In the genomic region with DNA sequence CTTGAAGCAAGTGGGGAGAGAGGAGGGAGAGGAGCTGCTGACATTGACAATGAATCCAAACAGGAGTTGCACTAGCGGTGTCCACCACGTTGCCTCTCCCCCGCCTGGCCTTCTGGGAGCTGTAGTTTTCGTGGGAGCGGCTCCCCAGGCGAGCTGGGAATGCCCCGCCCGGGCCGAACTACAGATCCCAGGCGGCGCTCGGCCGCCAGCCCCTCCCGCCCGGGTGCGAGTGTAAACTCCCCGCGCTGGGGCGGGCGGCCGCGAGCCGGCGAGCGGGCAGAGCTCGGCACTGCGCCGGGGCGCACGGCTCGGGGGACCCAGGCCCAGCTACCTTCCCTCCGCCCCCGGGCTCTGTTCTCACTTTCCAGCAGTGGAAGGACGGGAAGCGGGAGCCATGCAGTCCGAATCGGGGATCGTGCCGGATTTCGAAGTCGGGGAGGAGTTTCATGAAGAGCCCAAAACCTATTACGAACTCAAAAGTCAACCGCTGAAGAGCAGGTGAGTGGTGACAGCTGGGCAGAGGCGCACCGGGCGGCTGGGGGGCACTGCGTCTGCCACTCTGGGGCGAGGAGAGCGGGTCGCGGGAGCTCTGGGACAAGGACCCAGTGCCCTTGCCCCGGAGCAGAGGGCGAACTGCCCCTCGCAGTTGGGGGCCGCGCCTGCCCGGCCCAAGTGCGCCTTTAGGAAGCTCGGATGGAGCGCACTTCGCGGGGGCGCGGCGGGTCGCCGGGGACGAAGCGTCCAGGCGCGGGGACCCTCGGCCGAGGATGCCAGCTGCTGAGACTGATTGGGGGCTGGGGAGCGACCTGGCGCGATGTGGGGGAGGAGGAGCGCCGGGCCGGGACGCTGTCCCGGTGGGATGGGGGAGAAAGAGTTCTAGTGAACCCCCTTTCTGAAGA, we compare ENCODE assay signal across 8 cellular contexts. TPM values are rescaled to one million over a fixed set of nuclear protein-coding genes. Genes with fewer than 3 reads are reported as not detected.
A peak's percentile ranks its signal among the peaks of the same experiment; 100 is the strongest.
DNase-seq lines count a peak whose midpoint lies in the region; ATAC-seq, FAIRE-seq and TF ChIP-seq lines count a peak whose summit lies in the region.

A gene with protein sequence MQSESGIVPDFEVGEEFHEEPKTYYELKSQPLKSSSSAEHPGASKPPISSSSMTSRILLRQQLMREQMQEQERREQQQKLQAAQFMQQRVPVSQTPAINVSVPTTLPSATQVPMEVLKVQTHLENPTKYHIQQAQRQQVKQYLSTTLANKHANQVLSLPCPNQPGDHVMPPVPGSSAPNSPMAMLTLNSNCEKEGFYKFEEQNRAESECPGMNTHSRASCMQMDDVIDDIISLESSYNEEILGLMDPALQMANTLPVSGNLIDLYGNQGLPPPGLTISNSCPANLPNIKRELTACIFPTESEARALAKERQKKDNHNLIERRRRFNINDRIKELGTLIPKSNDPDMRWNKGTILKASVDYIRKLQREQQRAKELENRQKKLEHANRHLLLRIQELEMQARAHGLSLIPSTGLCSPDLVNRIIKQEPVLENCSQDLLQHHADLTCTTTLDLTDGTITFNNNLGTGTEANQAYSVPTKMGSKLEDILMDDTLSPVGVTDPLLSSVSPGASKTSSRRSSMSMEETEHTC (plus strand): TSS at position 261 of the 899 bp plus-strand sequence. CDS start 134 bp downstream, at position 395.

- H3K4me1 Mint-ChIP-seq in activated T-cell treated with anti-CD3 and anti-CD28 coated beads, Interleukin-2, amount 50 U/mL, for 24 hours (ENCODE audit: low read depth) = peaks cover 7% of the 10 kb centered on the region
- H3K4me1 Mint-ChIP-seq in nephron (peaks cover 35% of the 10 kb centered on the region), type B pancreatic cell (ENCODE audit: unreplicated experiment) (peaks cover 16% of the 10 kb centered on the region)

- no peak for FAIRE-seq in frontal cortex (lab: Jason Lieb, UNC)

- peak within 1 kb of the TSS; percentile 60 for H3K4me3 Mint-ChIP-seq in activated T-cell treated with anti-CD3 and anti-CD28 coated beads, Interleukin-2, amount 50 U/mL, for 24 hours
- H3K4me3 Mint-ChIP-seq in nephron = peak within 1 kb of the TSS; percentile 93 to 94 (median 94)
- peak within 1 kb of the TSS; percentile 91 for H3K4me3 Mint-ChIP-seq in type B pancreatic cell

- no peak within 1 kb of the TSS for H3K27ac Mint-ChIP-seq in activated T-cell treated with anti-CD3 and anti-CD28 coated beads, Interleukin-2, amount 50 U/mL, for 24 hours
- peak within 1 kb of the TSS; percentile 68 to 77 (median 69) for H3K27ac Mint-ChIP-seq in nephron
- H3K27ac Mint-ChIP-seq in type B pancreatic cell = peak within 1 kb of the TSS; percentile 0

- no peaks in the 10 kb centered on the region for H3K36me3 Mint-ChIP-seq in activated T-cell treated with anti-CD3 and anti-CD28 coated beads, Interleukin-2, amount 50 U/mL, for 24 hours (ENCODE audit: low read depth)
- no peaks in the 10 kb centered on the region for H3K36me3 Mint-ChIP-seq in nephron (ENCODE audit: low read depth)
- H3K36me3 Mint-ChIP-seq in type B pancreatic cell = no peaks in the 10 kb centered on the region

- H3K9me3 Mint-ChIP-seq in activated T-cell treated with anti-CD3 and anti-CD28 coated beads, Interleukin-2, amount 50 U/mL, for 24 hours = no peaks in the 10 kb centered on the region
- H3K9me3 Mint-ChIP-seq in nephron (no peaks in the 10 kb centered on the region), type B pancreatic cell (no peaks in the 10 kb centered on the region)

- TF ChIP-seq CTCF in nephron (IDR thresholded peaks at IDR 0.05; ENCODE audit: unreplicated experiment in 3 of 3) (no peak), type B pancreatic cell (conservative IDR thresholded peaks at IDR 0.05) (peak; percentile 16)

- DNase-seq in CMK (ENCODE audit: low read depth) (peak; percentile 26), NCI-H446 treated with DMSO at 0.1 percent for 48 hours (lab: John Stamatoyannopoulos, UW) (peak; percentile 47), frontal cortex (ENCODE audit: low spot score in 2 of 2) (peak; percentile 89), type B pancreatic cell (ENCODE audit: extremely low spot score, unreplicated experiment) (peak; percentile 91)
- peak; percentile 43 for DNase-seq in activated T-cell treated with anti-CD3 and anti-CD28 coated beads, Interleukin-2, amount 50 U/mL, for 24 hours

- ATAC-seq in GM19324 (IDR thresholded peaks at IDR 0.05; ENCODE audit: low FRiP score, unreplicated experiment) (peak; percentile 92), HG03280 (IDR thresholded peaks at IDR 0.05; ENCODE audit: unreplicated experiment) (peak; percentile 95)

- H3K27me3 Mint-ChIP-seq in activated T-cell treated with anti-CD3 and anti-CD28 coated beads, Interleukin-2, amount 50 U/mL, for 24 hours = peaks cover 67% of the 10 kb centered on the region
- peaks cover 37% of the 10 kb centered on the region for H3K27me3 Mint-ChIP-seq in nephron (ENCODE audit: low read depth)
- H3K27me3 Mint-ChIP-seq in type B pancreatic cell = peaks cover 59% of the 10 kb centered on the region

RNA-seq across cellular contexts. Expression of the gene that starts here (rescaled TPM):
- total RNA-seq in frontal cortex = 1.6 TPM
- 3.2 and 8.7 TPM in 2 replicates for total RNA-seq in type B pancreatic cell (ENCODE audit: low replicate concordance)

Comparison
In these comparisons a context has a peak if more than half of its experiments do, and no peak if none do; other contexts are left out.
1. Peak in every context shown above with its lines: DNase-seq and ATAC-seq.
2. DNase-seq: peak in every context shown above with its lines; median percentile 91 in type B pancreatic cell; 89 in frontal cortex; 47 in NCI-H446 treated with DMSO at 0.1 percent for 48 hours; 43 in activated T-cell treated with anti-CD3 and anti-CD28 coated beads, Interleukin-2, amount 50 U/mL, for 24 hours; 26 in CMK.